In the genomic region with DNA sequence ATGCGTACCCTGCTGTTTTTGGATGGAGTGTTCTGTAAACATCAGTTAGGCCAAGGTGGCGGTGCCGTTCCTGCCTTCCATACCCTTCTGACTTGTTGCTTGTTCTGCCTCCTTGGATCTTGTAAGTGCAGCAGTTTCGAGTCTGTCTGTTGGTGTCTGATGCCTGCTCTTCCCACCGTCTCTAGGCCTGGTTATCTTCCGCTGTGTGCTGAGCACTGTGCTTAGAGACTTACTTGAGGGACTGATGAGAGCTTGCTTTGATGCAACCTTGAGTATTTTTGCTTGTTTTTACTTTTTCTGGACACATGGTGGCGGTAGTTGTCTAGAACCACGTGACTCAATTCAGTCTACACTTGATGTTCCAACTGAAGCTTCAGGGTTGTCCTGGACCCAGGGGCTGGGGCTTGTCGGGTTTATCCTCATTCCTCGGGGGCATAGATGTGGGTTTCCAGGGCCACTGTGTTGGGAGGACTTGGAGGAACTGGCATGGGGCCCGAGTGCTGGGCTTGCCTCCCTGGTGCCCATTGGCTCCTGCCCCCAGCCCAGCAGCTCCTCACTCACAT, we compare ENCODE assay signal across 8 cellular contexts.
DNase-seq lines count a peak whose midpoint lies in the region; ATAC-seq and TF ChIP-seq lines count a peak whose summit lies in the region.

No MANE protein-coding gene starts in this region.

- DNase-seq in DMS153 treated with DMSO at 0.1 percent for 48 hours (lab: John Stamatoyannopoulos, UW; ENCODE audit: unreplicated experiment) (peak; percentile 37), RWPE1 (ENCODE audit: low spot score) (peak; percentile 40), iris pigment epithelial cell (ENCODE audit: low read depth) (peak; percentile 37), NCI-H146 (lab: John Stamatoyannopoulos, UW) (no peak), cortex of kidney (lab: John Stamatoyannopoulos, UW) (no peak)

- peak; percentile 18; the same call in 1 of the 2 replicates for TF ChIP-seq CTCF in RWPE1 (conservative IDR thresholded peaks at IDR 0.05; ENCODE audit: low read depth)

- H3K27ac ChIP-seq in RWPE1, result no peak overlapping the region

- CTCF ChIA-PET in RWPE1 (lab: Yijun Ruan, JAX), result interaction anchor here (0.6 to 1.2 kb wide), 8 partner anchors 17 to 740 kb away, joined by 3 to 6 read pairs (median 3); no protein-coding TSS in a partner anchor

- peak; percentile 66 for ATAC-seq in GM21529 (IDR thresholded peaks at IDR 0.05; ENCODE audit: unreplicated experiment)
- no peak for ATAC-seq in HG03571 (IDR thresholded peaks at IDR 0.05; ENCODE audit: unreplicated experiment)
- ATAC-seq in GM21381 (IDR thresholded peaks at IDR 0.05; ENCODE audit: unreplicated experiment), result no peak

- POLR2A ChIA-PET in RWPE1 (lab: Yijun Ruan, JAX; ENCODE audit: low non-redundant PET), result interaction anchor here (0.6 kb wide), 1 partner anchor 77 kb away, joined by 8 read pairs; no protein-coding TSS in a partner anchor

Comparison
In these comparisons a context has a peak if more than half of its experiments do, and no peak if none do; other contexts are left out.
1. DNase-seq: peak in DMS153 treated with DMSO at 0.1 percent for 48 hours (single experiment), RWPE1 (single experiment) and iris pigment epithelial cell (single experiment); none in NCI-H146 (single experiment) and cortex of kidney (single experiment).